In the genomic region with DNA sequence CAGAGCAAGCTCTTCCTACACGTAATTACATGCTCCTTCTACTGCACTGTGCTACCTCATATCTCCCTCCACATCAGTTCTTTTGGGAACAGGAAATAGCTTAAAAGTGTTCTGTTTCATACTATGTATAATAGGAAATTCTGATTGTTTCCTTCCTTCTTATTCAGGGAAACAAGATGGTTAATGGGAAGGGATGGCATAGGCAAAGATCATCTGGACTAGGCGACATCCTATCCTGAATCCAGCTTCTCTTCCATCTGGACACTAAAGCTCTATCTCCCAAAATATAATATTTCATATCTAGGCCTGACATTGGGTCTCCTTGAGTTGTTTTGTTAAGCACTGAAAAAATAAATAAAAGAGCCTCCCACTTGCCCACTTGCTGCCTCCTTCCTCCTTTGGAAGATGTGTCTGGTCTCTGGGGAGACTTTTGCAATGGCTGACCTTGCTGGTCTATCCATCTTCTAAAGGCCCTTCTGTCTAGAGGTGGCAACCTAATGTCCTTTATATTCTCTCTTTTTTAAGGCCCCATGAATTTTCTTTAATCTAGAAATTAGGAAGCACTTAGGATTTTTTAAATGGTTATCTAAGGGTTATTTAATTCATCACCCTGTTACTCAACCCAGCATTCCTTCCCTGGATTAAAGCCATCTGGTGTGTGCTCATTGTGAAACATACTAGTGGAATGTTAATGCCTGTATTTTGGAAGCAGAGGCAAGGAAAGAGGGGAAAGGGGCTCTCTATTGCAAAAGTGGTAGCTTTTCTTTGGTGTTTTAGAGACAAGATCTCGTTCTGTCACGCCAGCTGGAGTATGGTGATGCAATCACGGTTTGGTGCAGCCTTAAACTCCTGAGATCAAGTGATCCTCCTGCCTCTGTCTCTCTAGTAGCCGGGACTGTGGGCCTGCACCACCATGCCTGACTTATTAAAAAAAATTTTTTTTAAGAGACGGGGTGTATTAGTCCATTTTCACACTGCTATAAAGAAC, we compare ENCODE assay signal across 10 cellular contexts. TPM values are rescaled to one million over a fixed set of nuclear protein-coding genes. Genes with fewer than 3 reads are reported as not detected.
DNase-seq lines count a peak whose midpoint lies in the region; ATAC-seq and TF ChIP-seq lines count a peak whose summit lies in the region.
"Had no signal": no experiment of that assay in that cellular context is flagged by ENCODE, and none has a peak within 500 bp of the region (broad histone marks: within the 10 kb centered on the region; RNA-seq: fewer than 3 reads in every experiment).

No MANE protein-coding gene starts in this region.

- peak overlapping the region; percentile 91 for H3K27ac Mint-ChIP-seq in Caco-2 (ENCODE audit: unreplicated experiment)

- CTCF ChIA-PET in Caco-2 (lab: Charles Lee), result interaction anchor here (0.5 to 1.6 kb wide), 8 partner anchors 8 to 154 kb away, joined by 3 to 11 read pairs (median 4); no protein-coding TSS in a partner anchor

- H3K9me3 ChIP-seq in Caco-2 (no peaks in the 10 kb centered on the region), osteoblast (ENCODE audit: low read depth, low read length) (no peaks in the 10 kb centered on the region)

- H3K79me2 ChIP-seq in osteoblast (ENCODE audit: insufficient read depth, low read length), result peaks cover 78% of the 10 kb centered on the region

- H3K36me3 ChIP-seq in Caco-2 (ENCODE audit: control insufficient read depth, insufficient read depth, low read length), result no peaks in the 10 kb centered on the region
- H3K36me3 ChIP-seq in osteoblast (ENCODE audit: insufficient read depth, low read length), result peaks cover 69% of the 10 kb centered on the region

- no peaks in the 10 kb centered on the region for H4K20me1 ChIP-seq in osteoblast (ENCODE audit: insufficient read depth, low read length)

- no TSS peak for BruUV-seq in Caco-2 (replicated peaks; lab: Mats Ljungman, UMichigan)

- no peaks in the 10 kb centered on the region for H3K9me3 Mint-ChIP-seq in Caco-2 (ENCODE audit: unreplicated experiment)

- H3K4me1 Mint-ChIP-seq in Caco-2 (ENCODE audit: low read depth, unreplicated experiment), result peaks cover 13% of the 10 kb centered on the region

- POLR2A ChIA-PET in Caco-2 (lab: Charles Lee), result no interaction called here

- H3K4me1 ChIP-seq in Caco-2 (peaks cover 18% of the 10 kb centered on the region), osteoblast (ENCODE audit: insufficient read depth, low read length) (peaks cover 59% of the 10 kb centered on the region)

- peaks cover 13% of the 10 kb centered on the region for H3K36me3 Mint-ChIP-seq in Caco-2 (ENCODE audit: insufficient read depth, unreplicated experiment)

- peak overlapping the region; percentile 92 for H3K27ac ChIP-seq in osteoblast (ENCODE audit: low read depth, low read length)

- ATAC-seq in GM18909 (IDR thresholded peaks at IDR 0.05; ENCODE audit: poor library complexity, unreplicated experiment), result no peak

- intact Hi-C loops in Caco-2 (cut with micrococcal nuclease; ENCODE audit: unreplicated experiment), result loop anchor here (1.0 to 2.0 kb wide), 3 partner anchors 10 to 57 kb away; a partner anchor contains a TSS

- no peak overlapping the region for H3K4me3 Mint-ChIP-seq in Caco-2 (ENCODE audit: unreplicated experiment)

- no peak overlapping the region for H2AFZ ChIP-seq in osteoblast (ENCODE audit: low read length)

- H3K27me3 ChIP-seq in Caco-2 (replicated peaks; ENCODE audit: control insufficient read depth, insufficient read depth, low read length), result no peaks in the 10 kb centered on the region
- H3K27me3 ChIP-seq in osteoblast (ENCODE audit: insufficient read depth, low read length), result no peaks in the 10 kb centered on the region

- DNase-seq in Caco-2 (peak; percentile 69 to 78), RKO (ENCODE audit: low spot score) (peak; percentile 28), fibroblast of peridontal ligament (ENCODE audit: extremely low read depth) (peak; percentile 100), osteoblast (ENCODE audit: insufficient read length, low spot score, missing footprints) (peak; percentile 65), GM19240 (ENCODE audit: insufficient read length, low spot score) (no peak), amygdala (lab: John Stamatoyannopoulos, UW) (no peak)
- DNase-seq in stimulated activated CD4-positive, alpha-beta T cell treated with anti-CD3 and anti-CD28 coated beads, Interleukin-12 subunit alpha, Interleukin-12 subunit beta, amount 100 ng/mL, for 4 hours, result no peak
- DNase-seq: DMS153, NCI-H774 had no signal

- H3K4me3 ChIP-seq in Caco-2 (ENCODE audit: low read depth, low read length) (no peak overlapping the region), osteoblast (ENCODE audit: insufficient read depth, low read length) (no peak overlapping the region)

- no peak for TF ChIP-seq CTCF in Caco-2 (IDR thresholded peaks at IDR 0.05; ENCODE audit: insufficient read depth in 1 of 2, low read depth in 1 of 2, low read length in 1 of 2, severe bottlenecking in 1 of 2, unreplicated experiment in 1 of 2)
- no peak for TF ChIP-seq CTCF in osteoblast (IDR thresholded peaks at IDR 0.05; ENCODE audit: extremely low read depth, low read depth, low read length)

- H3K27me3 Mint-ChIP-seq in Caco-2 (ENCODE audit: insufficient read depth, unreplicated experiment), result no peaks in the 10 kb centered on the region

- H3K4me2 ChIP-seq in osteoblast (ENCODE audit: insufficient read depth, low read length), result peak overlapping the region; percentile 23

RNA-seq across cellular contexts. Expression of a gene that starts 20.6 kb away (rescaled TPM):
- total RNA-seq in Caco-2 (2022) (44.0 and 58.9 TPM in 2 replicates), osteoblast (174 and 210 TPM in 2 replicates)

Comparison
In these comparisons a context has a peak if more than half of its experiments do, and no peak if none do; other contexts are left out.
1. DNase-seq: peak in Caco-2 (2 of 2), RKO (single experiment), fibroblast of peridontal ligament (single experiment) and osteoblast (single experiment); none in GM19240 (single experiment), stimulated activated CD4-positive, alpha-beta T cell treated with anti-CD3 and anti-CD28 coated beads, Interleukin-12 subunit alpha, Interleukin-12 subunit beta, amount 100 ng/mL, for 4 hours (single experiment) and amygdala (0 of 56).